Comparison of ENCODE assay signal across 8 cellular contexts in genomic region chr9:127783644-127784043, GRCh38. TPM values are rescaled to one million over a fixed set of nuclear protein-coding genes. Genes with fewer than 3 reads are reported as not detected.
DNase-seq lines count a peak whose midpoint lies in the region; TF ChIP-seq lines count a peak whose summit lies in the region.

No MANE protein-coding gene starts in this region.

- H3K9me3 Mint-ChIP-seq in brain, result no peaks in the 10 kb centered on the region

- peaks cover 3% of the 10 kb centered on the region for H3K27me3 Mint-ChIP-seq in brain

- H3K9me3 ChIP-seq in DOHH2 (ENCODE audit: control insufficient read depth, insufficient read depth, low read length), result no peaks in the 10 kb centered on the region
- no peaks in the 10 kb centered on the region for H3K9me3 ChIP-seq in neutrophil

- H3K4me2 ChIP-seq in DOHH2 (ENCODE audit: low read length), result peak overlapping the region; percentile 61

- no peaks in the 10 kb centered on the region for H3K27me3 ChIP-seq in DOHH2 (ENCODE audit: control insufficient read depth, low read length)
- no peaks in the 10 kb centered on the region for H3K27me3 ChIP-seq in neutrophil

- H3K4me3 ChIP-seq in DOHH2 (ENCODE audit: low read length), result peak overlapping the region; percentile 71
- H3K4me3 ChIP-seq in neutrophil (ENCODE audit: low read depth in 1 of 2, low read length in 1 of 2), result peak overlapping the region; percentile 79 to 97

- H4K20me1 ChIP-seq in DOHH2 (ENCODE audit: control insufficient read depth, insufficient read depth, low read depth, low read length), result peaks cover 19% of the 10 kb centered on the region

- H3K27ac ChIP-seq in DOHH2 (ENCODE audit: low read depth, low read length) (peak overlapping the region; percentile 73), neutrophil (peak overlapping the region; percentile 90)

- peaks cover 28% of the 10 kb centered on the region for H3K79me2 ChIP-seq in DOHH2 (ENCODE audit: control insufficient read depth, low read length)

- peak; percentile 93 for DNase-seq in NOMO-1 treated with DMSO at 0.1 percent for 48 hours (lab: John Stamatoyannopoulos, UW; ENCODE audit: unreplicated experiment)
- DNase-seq in T1000 (lab: John Stamatoyannopoulos, UW), result no peak
- no peak for DNase-seq in NCI-H1092 treated with DMSO at 0.1 percent for 48 hours (lab: John Stamatoyannopoulos, UW)
- no peak for DNase-seq in NCI-H1105 treated with DMSO at 0.1 percent for 48 hours (lab: John Stamatoyannopoulos, UW)
- no peak for DNase-seq in NCI-H2081 treated with DMSO at 0.1 percent for 48 hours (lab: John Stamatoyannopoulos, UW)

- H3K36me3 ChIP-seq in DOHH2 (ENCODE audit: control insufficient read depth, low read length) (peaks cover 26% of the 10 kb centered on the region), neutrophil (peaks cover 19% of the 10 kb centered on the region)

- peak overlapping the region; percentile 3 to 94 (median 73) for H3K27ac Mint-ChIP-seq in brain

- peak overlapping the region in 3 of 5 experiments; percentile 3 to 61 (median 33) for H3K4me3 Mint-ChIP-seq in brain

- TF ChIP-seq CTCF in DOHH2 (IDR thresholded peaks at IDR 0.05; ENCODE audit: low read depth, low read length, poor library complexity, severe bottlenecking), result no peak
- no peak for TF ChIP-seq CTCF in brain (conservative IDR thresholded peaks at IDR 0.05)
- TF ChIP-seq CTCF in neutrophil (IDR thresholded peaks at IDR 0.05), result no peak

- H3K4me1 ChIP-seq in DOHH2 (ENCODE audit: control insufficient read depth, low read length) (peaks cover 65% of the 10 kb centered on the region), neutrophil (ENCODE audit: control insufficient read depth in 1 of 2, insufficient read depth in 1 of 2, low read depth in 1 of 2, low read length in 1 of 2) (peaks cover 78 to 79% of the 10 kb centered on the region in 2 experiments)

- H3F3A ChIP-seq in DOHH2 (ENCODE audit: control insufficient read depth, insufficient read depth), result peaks cover 41% of the 10 kb centered on the region

- H3K9me2 ChIP-seq in DOHH2 (replicated peaks; ENCODE audit: control insufficient read depth, low read length), result no peaks in the 10 kb centered on the region

- peaks cover 30% of the 10 kb centered on the region for H3K4me1 Mint-ChIP-seq in brain

- peaks cover 17% of the 10 kb centered on the region for H3K36me3 Mint-ChIP-seq in brain

RNA-seq across cellular contexts. Expression of gene CDK9, which starts 2.2 kb away (rescaled TPM):
- polyA plus RNA-seq in brain (ENCODE audit: insufficient read depth, low read depth, low replicate concordance), result 68.6 TPM

RNA-seq across cellular contexts. Expression of gene SH2D3C, which starts 5.2 kb away (rescaled TPM):
- 32.2 TPM for polyA plus RNA-seq in brain (ENCODE audit: insufficient read depth, low read depth, low replicate concordance)

RNA-seq across cellular contexts. Expression of gene FPGS, which starts 19.0 kb away (rescaled TPM):
- 55.8 TPM for polyA plus RNA-seq in brain (ENCODE audit: insufficient read depth, low read depth, low replicate concordance)

RNA-seq across cellular contexts. Expression of gene TOR2A, which starts 48.5 kb away (rescaled TPM):
- polyA plus RNA-seq in brain (ENCODE audit: insufficient read depth, low read depth, low replicate concordance), result 22.1 TPM
